Comparison of ENCODE assay signal across 8 cellular contexts in the genomic region with DNA sequence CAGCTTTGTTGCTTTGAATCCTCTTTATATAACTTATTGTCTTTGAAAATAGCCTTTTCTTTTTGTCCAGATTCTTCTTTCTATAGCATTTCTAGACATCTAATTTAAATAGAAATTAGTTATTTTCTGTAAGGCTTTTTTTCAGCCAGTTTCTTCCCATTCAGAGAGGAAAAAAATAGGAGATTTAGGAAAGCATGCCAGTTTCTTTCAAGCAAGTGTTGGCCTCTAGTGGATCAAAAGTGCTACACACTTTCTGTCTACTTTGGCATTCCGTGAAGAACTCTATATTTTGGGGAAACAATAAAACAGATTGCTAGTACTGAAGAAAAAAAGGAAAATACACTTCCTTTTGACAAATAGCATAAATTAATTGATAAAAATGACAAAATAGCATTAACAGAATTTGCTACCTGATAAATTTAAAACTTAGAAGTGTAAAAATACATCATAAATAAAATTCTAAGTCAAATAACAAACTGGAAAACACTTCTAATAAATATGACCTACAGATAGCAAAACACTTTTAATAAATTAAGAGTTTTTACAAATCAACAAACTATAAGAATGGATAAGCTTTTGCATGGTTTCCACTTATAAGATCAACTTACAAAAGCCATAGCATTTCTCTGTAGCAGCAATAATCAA. TPM values are rescaled to one million over a fixed set of nuclear protein-coding genes. Genes with fewer than 3 reads are reported as not detected.
DNase-seq lines count a peak whose midpoint lies in the region; ATAC-seq and TF ChIP-seq lines count a peak whose summit lies in the region.

No MANE protein-coding gene starts in this region.

- H3K27me3 ChIP-seq in BJ (ENCODE audit: control insufficient read depth, insufficient read depth, low read length) = no peaks in the 10 kb centered on the region

- H3K36me3 Mint-ChIP-seq in HFFc6 (ENCODE audit: low read depth) = no peaks in the 10 kb centered on the region
- no peaks in the 10 kb centered on the region for H3K36me3 Mint-ChIP-seq in naive thymus-derived CD8-positive, alpha-beta T cell

- no peaks in the 10 kb centered on the region for H3K9me3 Mint-ChIP-seq in HFFc6
- no peaks in the 10 kb centered on the region for H3K9me3 Mint-ChIP-seq in naive thymus-derived CD8-positive, alpha-beta T cell

- POLR2A ChIA-PET in BJ (lab: Charles Lee) = no interaction called here
- POLR2A ChIA-PET in naive thymus-derived CD8-positive, alpha-beta T cell (lab: Charles Lee) = no interaction called here

- H3K27ac Mint-ChIP-seq in HFFc6 = no peak overlapping the region
- no peak overlapping the region for H3K27ac Mint-ChIP-seq in naive thymus-derived CD8-positive, alpha-beta T cell

- peak; percentile 88 for ATAC-seq in SK-N-SH treated with all-trans-retinoic acid at 6 μM for 48 hours
- no peak for ATAC-seq in GM21526 (IDR thresholded peaks at IDR 0.05; ENCODE audit: low FRiP score, unreplicated experiment)
- ATAC-seq in naive thymus-derived CD8-positive, alpha-beta T cell = no peak

- no peak overlapping the region for H3K4me3 Mint-ChIP-seq in HFFc6
- no peak overlapping the region for H3K4me3 Mint-ChIP-seq in naive thymus-derived CD8-positive, alpha-beta T cell

- DNase-seq in BJ (ENCODE audit: low read depth) (no peak), HFFc6 (peak; percentile 68), glomerular visceral epithelial cell (ENCODE audit: extremely low spot score) (peak; percentile 29)
- DNase-seq in activated CD4-positive, alpha-beta T cell treated with anti-CD3 and anti-CD28 coated beads for 4 hours = no peak
- no peak for DNase-seq in stimulated activated CD4-positive, alpha-beta T cell treated with anti-CD3 and anti-CD28 coated beads, Interleukin-12 subunit alpha, Interleukin-12 subunit beta, amount 100 ng/mL, for 4 hours
- no peak for DNase-seq in naive thymus-derived CD8-positive, alpha-beta T cell

- no peak overlapping the region for H3K4me3 ChIP-seq in BJ (ENCODE audit: low read depth, low read length)

- no peaks in the 10 kb centered on the region for H3K27me3 Mint-ChIP-seq in HFFc6 (ENCODE audit: insufficient read depth)
- peaks cover 0 to 8% (median 4%) of the 10 kb centered on the region in 5 donors for H3K27me3 Mint-ChIP-seq in naive thymus-derived CD8-positive, alpha-beta T cell

- TF ChIP-seq CTCF in BJ (IDR thresholded peaks at IDR 0.05; ENCODE audit: insufficient read depth, low read depth, low read length) (peak; percentile 81), HFFc6 (IDR thresholded peaks at IDR 0.05) (peak; percentile 85)

- no peaks in the 10 kb centered on the region for H3K36me3 ChIP-seq in BJ (ENCODE audit: control insufficient read depth, insufficient read depth, low read length)

- CTCF ChIA-PET in BJ (lab: Yijun Ruan, JAX) = interaction anchor here (0.7 to 4.0 kb wide), 6 partner anchors 12 to 224 kb away, joined by 3 to 37 read pairs (median 3); partner anchors contain the start of gene EXO1

- H3K4me1 Mint-ChIP-seq in HFFc6 (ENCODE audit: low read depth) = peaks cover 38% of the 10 kb centered on the region
- peaks cover 0 to 7% (median 3%) of the 10 kb centered on the region in 4 donors for H3K4me1 Mint-ChIP-seq in naive thymus-derived CD8-positive, alpha-beta T cell

TF ChIP-seq in SK-N-SH treated with all-trans-retinoic acid at 6 μM for 48 hours, 23 proteins besides CTCF, POLR2A, EP300 and RAD21:
- TF ChIP-seq TCF4 (CRISPR knock-in tag; IDR thresholded peaks at IDR 0.05; ENCODE audit: borderline replicate concordance) (no peak), GLIS3 (CRISPR knock-in tag; IDR thresholded peaks at IDR 0.05) (no peak), ZNF8 (CRISPR knock-in tag; IDR thresholded peaks at IDR 0.05) (no peak), PATZ1 (CRISPR knock-in tag; IDR thresholded peaks at IDR 0.05; ENCODE audit: borderline replicate concordance) (no peak), ZFP3 (CRISPR knock-in tag; IDR thresholded peaks at IDR 0.05) (no peak), ZFP30 (CRISPR knock-in tag; IDR thresholded peaks at IDR 0.05) (no peak), RARB (CRISPR knock-in tag; IDR thresholded peaks at IDR 0.05) (no peak), OSR1 (CRISPR knock-in tag; IDR thresholded peaks at IDR 0.05) (no peak)
- TF ChIP-seq, protein P1, sequence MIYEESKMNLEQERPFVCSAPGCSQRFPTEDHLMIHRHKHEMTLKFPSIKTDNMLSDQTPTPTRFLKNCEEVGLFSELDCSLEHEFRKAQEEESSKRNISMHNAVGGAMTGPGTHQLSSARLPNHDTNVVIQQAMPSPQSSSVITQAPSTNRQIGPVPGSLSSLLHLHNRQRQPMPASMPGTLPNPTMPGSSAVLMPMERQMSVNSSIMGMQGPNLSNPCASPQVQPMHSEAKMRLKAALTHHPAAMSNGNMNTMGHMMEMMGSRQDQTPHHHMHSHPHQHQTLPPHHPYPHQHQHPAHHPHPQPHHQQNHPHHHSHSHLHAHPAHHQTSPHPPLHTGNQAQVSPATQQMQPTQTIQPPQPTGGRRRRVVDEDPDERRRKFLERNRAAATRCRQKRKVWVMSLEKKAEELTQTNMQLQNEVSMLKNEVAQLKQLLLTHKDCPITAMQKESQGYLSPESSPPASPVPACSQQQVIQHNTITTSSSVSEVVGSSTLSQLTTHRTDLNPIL (CRISPR knock-in tag; IDR thresholded peaks at IDR 0.05; ENCODE audit: low read depth) = no peak
- TF ChIP-seq, protein P2, sequence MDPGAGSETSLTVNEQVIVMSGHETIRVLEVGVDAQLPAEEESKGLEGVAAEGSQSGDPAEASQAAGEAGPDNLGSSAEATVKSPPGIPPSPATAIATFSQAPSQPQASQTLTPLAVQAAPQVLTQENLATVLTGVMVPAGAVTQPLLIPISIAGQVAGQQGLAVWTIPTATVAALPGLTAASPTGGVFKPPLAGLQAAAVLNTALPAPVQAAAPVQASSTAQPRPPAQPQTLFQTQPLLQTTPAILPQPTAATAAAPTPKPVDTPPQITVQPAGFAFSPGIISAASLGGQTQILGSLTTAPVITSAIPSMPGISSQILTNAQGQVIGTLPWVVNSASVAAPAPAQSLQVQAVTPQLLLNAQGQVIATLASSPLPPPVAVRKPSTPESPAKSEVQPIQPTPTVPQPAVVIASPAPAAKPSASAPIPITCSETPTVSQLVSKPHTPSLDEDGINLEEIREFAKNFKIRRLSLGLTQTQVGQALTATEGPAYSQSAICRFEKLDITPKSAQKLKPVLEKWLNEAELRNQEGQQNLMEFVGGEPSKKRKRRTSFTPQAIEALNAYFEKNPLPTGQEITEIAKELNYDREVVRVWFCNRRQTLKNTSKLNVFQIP (CRISPR knock-in tag; IDR thresholded peaks at IDR 0.05; ENCODE audit: borderline replicate concordance, low read depth) = no peak

RNA-seq across cellular contexts. Expression of gene EXO1, which starts 13.1 kb away (rescaled TPM):
- polyA plus RNA-seq in BJ (2011; rRNA removed) = 2.6 and 5.2 TPM in 2 replicates
- 3.2 and 3.7 TPM in 2 replicates for polyA minus RNA-seq in BJ (2011; rRNA and poly(A)+ RNA removed)
- 10 to 100 TPM in 5 of 6 experiments, 1 to 10 TPM in 1; 6.5 to 15.7 (median 15.2) TPM for total RNA-seq in HFFc6 (2021; fragmentation: NEBNext Ultra II Directional; extraction: Animal tissue kit (Norgen Biotek cat#: 25700))
- total RNA-seq in naive thymus-derived CD8-positive, alpha-beta T cell = under 1 TPM in 1 of 2 experiments, not detected in 1; 0.62 TPM
- polyA plus RNA-seq in naive thymus-derived CD8-positive, alpha-beta T cell = under 1 TPM in 1 of 3 donors, not detected in 2; 0.42 TPM

Comparison
In these comparisons a context has a peak if more than half of its experiments do, and no peak if none do; other contexts are left out.
1. DNase-seq: peak in HFFc6 (single experiment) and glomerular visceral epithelial cell (single experiment); none in BJ (single experiment), activated CD4-positive, alpha-beta T cell treated with anti-CD3 and anti-CD28 coated beads for 4 hours (0 of 2), stimulated activated CD4-positive, alpha-beta T cell treated with anti-CD3 and anti-CD28 coated beads, Interleukin-12 subunit alpha, Interleukin-12 subunit beta, amount 100 ng/mL, for 4 hours (single experiment) and naive thymus-derived CD8-positive, alpha-beta T cell (0 of 10).
2. RNA of gene EXO1, which starts 13.1 kb away (total RNA-seq): 6.5 to 15.7 TPM in HFFc6; 0.62 TPM in naive thymus-derived CD8-positive, alpha-beta T cell; every median in the first group is over 4 times any median in the second.